Comparison of ENCODE assay signal across 1 cellular context in genomic region chr12:5872745-5873144, GRCh38.
TF ChIP-seq lines count a peak whose summit lies in the region.

No MANE protein-coding gene starts in this region.

TF ChIP-seq in H1, 55 proteins besides CTCF, POLR2A, EP300 and RAD21:
- TF ChIP-seq CTBP2 (IDR thresholded peaks at IDR 0.05; ENCODE audit: borderline replicate concordance, insufficient read depth, insufficient read length, low read length): no peak
- no peak for TF ChIP-seq KDM5A (IDR thresholded peaks at IDR 0.05; ENCODE audit: low read length)
- no peak for TF ChIP-seq TEAD4 (IDR thresholded peaks at IDR 0.05; ENCODE audit: low read depth, low read length)
- no peak for TF ChIP-seq SIX5 (IDR thresholded peaks at IDR 0.05; ENCODE audit: low read depth, low read length)
- no peak for TF ChIP-seq JUN (IDR thresholded peaks at IDR 0.05; ENCODE audit: low read depth, low read length)
- no peak for TF ChIP-seq SIRT6 (IDR thresholded peaks at IDR 0.05; ENCODE audit: low read length)
- TF ChIP-seq RBBP5 (IDR thresholded peaks at IDR 0.05; ENCODE audit: borderline replicate concordance, low read depth, low read length): no peak
- TF ChIP-seq TBP (IDR thresholded peaks at IDR 0.05; ENCODE audit: low read depth, low read length): no peak
- no peak for TF ChIP-seq CBX5 (IDR thresholded peaks at IDR 0.05; ENCODE audit: low read depth, low read length)
- no peak for TF ChIP-seq ATF3 (IDR thresholded peaks at IDR 0.05; ENCODE audit: insufficient read depth, low read depth, low read length)
- no peak for TF ChIP-seq KDM4A (IDR thresholded peaks at IDR 0.05; ENCODE audit: low read depth, low read length, severe bottlenecking)
- TF ChIP-seq, protein P1, sequence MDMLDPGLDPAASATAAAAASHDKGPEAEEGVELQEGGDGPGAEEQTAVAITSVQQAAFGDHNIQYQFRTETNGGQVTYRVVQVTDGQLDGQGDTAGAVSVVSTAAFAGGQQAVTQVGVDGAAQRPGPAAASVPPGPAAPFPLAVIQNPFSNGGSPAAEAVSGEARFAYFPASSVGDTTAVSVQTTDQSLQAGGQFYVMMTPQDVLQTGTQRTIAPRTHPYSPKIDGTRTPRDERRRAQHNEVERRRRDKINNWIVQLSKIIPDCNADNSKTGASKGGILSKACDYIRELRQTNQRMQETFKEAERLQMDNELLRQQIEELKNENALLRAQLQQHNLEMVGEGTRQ (IDR thresholded peaks at IDR 0.05; ENCODE audit: low read length): no peak
- no peak for TF ChIP-seq CHD2 (IDR thresholded peaks at IDR 0.05; ENCODE audit: low read length)
TF ChIP-seq in H1: peak in this region for 0.
